In the genomic region with DNA sequence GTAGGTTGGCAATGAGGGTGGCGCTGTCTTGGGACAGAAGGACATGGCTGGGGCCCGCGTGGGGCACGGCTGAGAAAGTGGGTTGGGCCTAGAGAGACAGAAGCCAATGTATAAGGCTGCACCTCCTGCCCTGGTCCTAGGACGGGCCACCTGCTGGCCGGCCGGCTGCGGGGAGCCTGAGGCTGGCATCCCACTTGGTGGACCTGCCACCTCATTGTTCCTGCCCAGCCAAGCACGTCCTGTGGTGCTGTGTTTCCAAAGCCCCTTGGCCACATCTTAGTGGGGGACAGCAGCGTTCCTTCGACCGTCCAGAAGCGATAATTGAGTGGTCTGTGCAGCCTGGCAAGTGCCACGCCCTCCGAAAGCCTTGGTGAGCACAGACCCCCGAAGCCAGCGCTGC, we compare ENCODE assay signal across 1 cellular context.
A peak's percentile ranks its signal among the peaks of the same experiment; 100 is the strongest.
TF ChIP-seq lines count a peak whose summit lies in the region.

No MANE protein-coding gene starts in this region.

TF ChIP-seq in HepG2, 621 proteins besides CTCF, POLR2A, EP300 and RAD21:
- TF ChIP-seq, protein P1, sequence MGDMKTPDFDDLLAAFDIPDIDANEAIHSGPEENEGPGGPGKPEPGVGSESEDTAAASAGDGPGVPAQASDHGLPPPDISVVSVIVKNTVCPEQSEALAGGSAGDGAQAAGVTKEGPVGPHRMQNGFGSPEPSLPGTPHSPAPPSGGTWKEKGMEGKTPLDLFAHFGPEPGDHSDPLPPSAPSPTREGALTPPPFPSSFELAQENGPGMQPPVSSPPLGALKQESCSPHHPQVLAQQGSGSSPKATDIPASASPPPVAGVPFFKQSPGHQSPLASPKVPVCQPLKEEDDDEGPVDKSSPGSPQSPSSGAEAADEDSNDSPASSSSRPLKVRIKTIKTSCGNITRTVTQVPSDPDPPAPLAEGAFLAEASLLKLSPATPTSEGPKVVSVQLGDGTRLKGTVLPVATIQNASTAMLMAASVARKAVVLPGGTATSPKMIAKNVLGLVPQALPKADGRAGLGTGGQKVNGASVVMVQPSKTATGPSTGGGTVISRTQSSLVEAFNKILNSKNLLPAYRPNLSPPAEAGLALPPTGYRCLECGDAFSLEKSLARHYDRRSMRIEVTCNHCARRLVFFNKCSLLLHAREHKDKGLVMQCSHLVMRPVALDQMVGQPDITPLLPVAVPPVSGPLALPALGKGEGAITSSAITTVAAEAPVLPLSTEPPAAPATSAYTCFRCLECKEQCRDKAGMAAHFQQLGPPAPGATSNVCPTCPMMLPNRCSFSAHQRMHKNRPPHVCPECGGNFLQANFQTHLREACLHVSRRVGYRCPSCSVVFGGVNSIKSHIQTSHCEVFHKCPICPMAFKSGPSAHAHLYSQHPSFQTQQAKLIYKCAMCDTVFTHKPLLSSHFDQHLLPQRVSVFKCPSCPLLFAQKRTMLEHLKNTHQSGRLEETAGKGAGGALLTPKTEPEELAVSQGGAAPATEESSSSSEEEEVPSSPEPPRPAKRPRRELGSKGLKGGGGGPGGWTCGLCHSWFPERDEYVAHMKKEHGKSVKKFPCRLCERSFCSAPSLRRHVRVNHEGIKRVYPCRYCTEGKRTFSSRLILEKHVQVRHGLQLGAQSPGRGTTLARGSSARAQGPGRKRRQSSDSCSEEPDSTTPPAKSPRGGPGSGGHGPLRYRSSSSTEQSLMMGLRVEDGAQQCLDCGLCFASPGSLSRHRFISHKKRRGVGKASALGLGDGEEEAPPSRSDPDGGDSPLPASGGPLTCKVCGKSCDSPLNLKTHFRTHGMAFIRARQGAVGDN (CRISPR knock-in tag; IDR thresholded peaks at IDR 0.05): 0 out of 2 replicates have a peak, but pooled peaks have one; percentile 8
- TF ChIP-seq ESRRA (CRISPR knock-in tag; IDR thresholded peaks at IDR 0.05; ENCODE audit: low read depth): no peak
